Comparison of ENCODE assay signal across 11 cellular contexts in the genomic region with DNA sequence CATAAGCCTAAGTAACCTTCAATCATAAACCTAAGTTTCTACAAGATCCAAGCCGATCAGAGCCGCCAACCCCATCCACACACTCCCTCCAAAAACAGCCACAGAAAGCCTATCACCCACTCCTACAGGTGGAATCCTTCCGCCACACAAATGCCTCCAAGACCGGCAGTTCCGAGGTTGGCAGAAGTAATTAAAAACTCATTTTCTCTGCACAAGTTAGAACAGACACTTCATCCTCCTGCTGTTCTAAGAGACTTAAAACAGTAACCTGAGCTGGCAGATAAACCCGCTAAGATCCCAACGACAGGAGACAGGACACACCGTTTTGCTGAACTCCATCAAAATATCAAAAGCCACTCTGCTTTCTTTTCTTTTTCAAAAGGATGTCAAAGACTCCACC. TPM values are rescaled to one million over a fixed set of nuclear protein-coding genes. Genes with fewer than 3 reads are reported as not detected.
A peak's percentile ranks its signal among the peaks of the same experiment; 100 is the strongest.
DNase-seq lines count a peak whose midpoint lies in the region; FAIRE-seq and TF ChIP-seq lines count a peak whose summit lies in the region.
"Had no signal": no experiment of that assay in that cellular context is flagged by ENCODE, and none has a peak within 500 bp of the region (broad histone marks: within the 10 kb centered on the region; RNA-seq: fewer than 3 reads in every experiment).

No MANE protein-coding gene starts in this region.

- H3K9me3 ChIP-seq in kidney (ENCODE audit: control insufficient read depth in 1 of 2, low read length in 2 of 2) (no peaks in the 10 kb centered on the region), thymus (ENCODE audit: control insufficient read depth) (no peaks in the 10 kb centered on the region)
- H3K9me3 ChIP-seq: pancreas had no signal

- H3K36me3 ChIP-seq in kidney (ENCODE audit: control insufficient read depth in 1 of 2, insufficient read depth in 2 of 2, low read length in 2 of 2) (peaks cover 13 to 32% of the 10 kb centered on the region in 2 donors), thymus (ENCODE audit: control insufficient read depth, insufficient read depth) (peaks cover 48% of the 10 kb centered on the region)

- 79% methylated on average over 8 of the region's 8 CpGs for WGBS in thymus

- peak overlapping the region; percentile 78 for H3K4me3 Mint-ChIP-seq in activated naive CD4-positive, alpha-beta T cell treated with anti-CD3 and anti-CD28 coated beads for 36 hours
- H3K4me3 Mint-ChIP-seq in activated T-helper 2 cell treated with anti-CD3 and anti-CD28 coated beads, Interferon-gamma antibody, Interleukin-2, Interleukin-4, amounts not matched to agents 10 μg/mL and 5 μg/mL and 100 μg/mL, durations not matched to agents 14 hours and 24 hours and 36 hours (ENCODE audit: low read depth): peak overlapping the region; percentile 78

- POLR2A ChIA-PET in GM10248 (lab: Yijun Ruan, JAX): no interaction called here

- no peaks in the 10 kb centered on the region for H3K27me3 ChIP-seq in thymus (ENCODE audit: control insufficient read depth, insufficient read depth)
- H3K27me3 ChIP-seq: pancreas had no signal

- no peak overlapping the region for H3K9ac ChIP-seq in kidney (ENCODE audit: low read length in 2 of 2)

- peaks cover 73% of the 10 kb centered on the region for H3K4me1 Mint-ChIP-seq in activated naive CD4-positive, alpha-beta T cell treated with anti-CD3 and anti-CD28 coated beads for 36 hours (ENCODE audit: low read depth)
- H3K4me1 Mint-ChIP-seq in activated T-helper 2 cell treated with anti-CD3 and anti-CD28 coated beads, Interferon-gamma antibody, Interleukin-2, Interleukin-4, amounts not matched to agents 10 μg/mL and 5 μg/mL and 100 μg/mL, durations not matched to agents 14 hours and 24 hours and 36 hours (ENCODE audit: low read depth): peaks cover 73% of the 10 kb centered on the region

- no peaks in the 10 kb centered on the region for H3K27me3 Mint-ChIP-seq in activated naive CD4-positive, alpha-beta T cell treated with anti-CD3 and anti-CD28 coated beads for 36 hours (ENCODE audit: low read depth)
- no peaks in the 10 kb centered on the region for H3K27me3 Mint-ChIP-seq in activated T-helper 2 cell treated with anti-CD3 and anti-CD28 coated beads, Interferon-gamma antibody, Interleukin-2, Interleukin-4, amounts not matched to agents 10 μg/mL and 5 μg/mL and 100 μg/mL, durations not matched to agents 14 hours and 24 hours and 36 hours (ENCODE audit: low read depth)

- DNase-seq in activated naive CD4-positive, alpha-beta T cell treated with anti-CD3 and anti-CD28 coated beads for 36 hours: no peak
- DNase-seq in activated naive CD4-positive, alpha-beta T cell (lab: John Stamatoyannopoulos, UW): no peak
- no peak for DNase-seq in activated T-helper 2 cell treated with anti-CD3 and anti-CD28 coated beads, Interferon-gamma antibody, Interleukin-2, Interleukin-4, amounts not matched to agents 10 μg/mL and 5 μg/mL and 100 μg/mL, durations not matched to agents 14 hours and 24 hours and 36 hours (ENCODE audit: low spot score)
- DNase-seq in kidney: no peak
- DNase-seq in D341Med (ENCODE audit: low spot score): no peak
- no peak for DNase-seq in GM10248 (ENCODE audit: extremely low spot score)
- no peak for DNase-seq in NCI-H1092 treated with DMSO at 0.1 percent for 48 hours (lab: John Stamatoyannopoulos, UW)
- DNase-seq: DMS53; effector CD4-positive, alpha-beta T cell; pancreas had no signal

- FAIRE-seq in kidney (lab: Jason Lieb, UNC): no peak
- FAIRE-seq: pancreas had no signal

- no peaks in the 10 kb centered on the region for H3K9me3 Mint-ChIP-seq in activated naive CD4-positive, alpha-beta T cell treated with anti-CD3 and anti-CD28 coated beads for 36 hours
- no peaks in the 10 kb centered on the region for H3K9me3 Mint-ChIP-seq in activated T-helper 2 cell treated with anti-CD3 and anti-CD28 coated beads, Interferon-gamma antibody, Interleukin-2, Interleukin-4, amounts not matched to agents 10 μg/mL and 5 μg/mL and 100 μg/mL, durations not matched to agents 14 hours and 24 hours and 36 hours

- H3K4me1 ChIP-seq in kidney (ENCODE audit: control insufficient read depth in 1 of 2, insufficient read depth in 1 of 2, low read depth in 1 of 2, low read length in 2 of 2): peaks cover 12 to 32% of the 10 kb centered on the region in 2 donors
- H3K4me1 ChIP-seq in thymus (ENCODE audit: control insufficient read depth, insufficient read depth, low read length): peaks cover 43% of the 10 kb centered on the region

- peak overlapping the region; percentile 19 to 76 for H3K4me3 ChIP-seq in kidney (ENCODE audit: low read length in 2 of 2)
- H3K4me3 ChIP-seq in thymus (ENCODE audit: low read length): peak overlapping the region; percentile 87

- TF ChIP-seq CTCF in kidney (IDR thresholded peaks at IDR 0.05; ENCODE audit: borderline replicate concordance, extremely low read depth, insufficient read depth): no peak
- TF ChIP-seq CTCF in GM10248 (IDR thresholded peaks at IDR 0.05; ENCODE audit: control extremely low read depth, extremely low read depth, low read depth, missing control alignments): no peak

- intact Hi-C loops in activated naive CD4-positive, alpha-beta T cell treated with anti-CD3 and anti-CD28 coated beads for 36 hours (cut with micrococcal nuclease): loop anchor here (5.0 to 10.0 kb wide), 2 partner anchors 456 to 519 kb away; partner anchors contain the start of genes IFT25, LRRC42 and YIPF1
- intact Hi-C loops in activated T-helper 2 cell treated with anti-CD3 and anti-CD28 coated beads, Interferon-gamma antibody, Interleukin-2, Interleukin-4, amounts not matched to agents 10 μg/mL and 5 μg/mL and 100 μg/mL, durations not matched to agents 14 hours and 24 hours and 36 hours (cut with micrococcal nuclease): loop anchor here (5.0 to 10.0 kb wide), 2 partner anchors 46 to 459 kb away; partner anchors contain the start of genes IFT25 and LRRC42
- intact Hi-C loops in kidney (cut with DNase I): loop anchor here (10.0 kb wide), 1 partner anchor 139 kb away; no protein-coding TSS in a partner anchor

- H3K27ac Mint-ChIP-seq in activated naive CD4-positive, alpha-beta T cell treated with anti-CD3 and anti-CD28 coated beads for 36 hours: peak overlapping the region; percentile 62
- H3K27ac Mint-ChIP-seq in activated T-helper 2 cell treated with anti-CD3 and anti-CD28 coated beads, Interferon-gamma antibody, Interleukin-2, Interleukin-4, amounts not matched to agents 10 μg/mL and 5 μg/mL and 100 μg/mL, durations not matched to agents 14 hours and 24 hours and 36 hours: peak overlapping the region; percentile 77

- CTCF ChIA-PET in activated naive CD4-positive, alpha-beta T cell treated with anti-CD3 and anti-CD28 coated beads for 36 hours (lab: Charles Lee): interaction anchor here (0.6 to 1.3 kb wide), 4 partner anchors 24 to 86 kb away, joined by 3 to 4 read pairs (median 3); no protein-coding TSS in a partner anchor
- CTCF ChIA-PET in GM10248 (lab: Yijun Ruan, JAX): interaction anchor here (1.0 to 1.4 kb wide), 2 partner anchors 32 to 282 kb away, joined by 3 read pairs; no protein-coding TSS in a partner anchor

- H3K27ac ChIP-seq in kidney (ENCODE audit: low read depth in 2 of 2, low read length in 2 of 2): no peak overlapping the region
- H3K27ac ChIP-seq in thymus (ENCODE audit: low read depth): peak overlapping the region; percentile 9
- H3K27ac ChIP-seq: pancreas had no signal

- H3K36me3 Mint-ChIP-seq in activated naive CD4-positive, alpha-beta T cell treated with anti-CD3 and anti-CD28 coated beads for 36 hours (ENCODE audit: low read depth): peaks cover 56% of the 10 kb centered on the region
- peaks cover 64% of the 10 kb centered on the region for H3K36me3 Mint-ChIP-seq in activated T-helper 2 cell treated with anti-CD3 and anti-CD28 coated beads, Interferon-gamma antibody, Interleukin-2, Interleukin-4, amounts not matched to agents 10 μg/mL and 5 μg/mL and 100 μg/mL, durations not matched to agents 14 hours and 24 hours and 36 hours (ENCODE audit: low read depth)

RNA-seq across cellular contexts. Expression of gene SSBP3, which starts 2.8 kb away (rescaled TPM):
- 10 to 100 TPM; 55.0 to 58.3 TPM for total RNA-seq in activated naive CD4-positive, alpha-beta T cell treated with anti-CD3 and anti-CD28 coated beads for 36 hours
- 84.4 and 89.9 TPM in 2 replicates for total RNA-seq in activated T-helper 2 cell treated with anti-CD3 and anti-CD28 coated beads, Interferon-gamma antibody, Interleukin-2, Interleukin-4, amounts not matched to agents 10 μg/mL and 5 μg/mL and 100 μg/mL, durations not matched to agents 14 hours and 24 hours and 36 hours
- total RNA-seq in kidney: 49.6 TPM
- polyA plus RNA-seq in kidney (ENCODE audit: insufficient read depth, low read depth, low replicate concordance) (33.3 TPM), thymus (55.7 TPM)
